ENCODE assay signal across 1 cellular context in the genomic region with DNA sequence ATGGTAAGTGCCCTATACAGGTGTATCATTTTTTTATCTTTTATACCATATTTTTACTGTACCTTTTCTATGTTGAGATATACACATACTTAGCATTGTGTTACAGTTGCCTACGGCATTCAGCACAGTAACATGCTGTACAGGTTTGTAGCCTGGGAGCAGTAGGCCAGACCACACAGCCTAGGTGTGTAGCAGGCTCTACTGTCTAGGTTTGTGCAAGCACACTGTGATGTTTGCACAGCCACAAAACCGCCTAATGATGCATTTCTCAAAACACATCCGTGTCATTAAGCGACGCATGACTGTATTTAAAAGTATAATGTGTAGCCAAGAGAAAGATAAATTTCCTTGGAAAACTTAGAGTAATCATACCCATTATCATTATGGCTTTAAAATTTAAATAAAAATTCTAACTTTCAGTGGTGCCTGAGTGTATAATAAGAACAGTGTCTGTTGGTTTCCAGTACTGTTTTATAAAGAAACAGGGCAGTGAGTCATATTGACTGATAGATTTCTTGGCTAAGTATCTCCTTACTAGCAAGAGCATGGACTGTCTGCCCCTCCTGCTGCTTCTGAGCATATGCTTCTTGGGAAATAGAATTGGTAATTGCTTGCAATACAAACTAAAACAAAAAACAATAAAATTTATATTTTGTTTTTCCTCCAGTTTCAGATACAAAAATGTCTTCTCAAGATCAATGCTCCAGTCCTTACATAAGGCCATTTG.
TF ChIP-seq lines count a peak whose summit lies in the region.

No MANE protein-coding gene starts in this region.

TF ChIP-seq in K562, 482 proteins besides CTCF, POLR2A, EP300 and RAD21:
- TF ChIP-seq POLR2AphosphoS2 (IDR thresholded peaks at IDR 0.05; ENCODE audit: low read length) (0 out of 2 replicates have a peak, but pooled peaks have one; percentile 10), ZNF263 (CRISPR knock-in tag; IDR thresholded peaks at IDR 0.05; ENCODE audit: borderline replicate concordance) (no peak), ZNF134 (CRISPR knock-in tag; conservative IDR thresholded peaks at IDR 0.05) (no peak)
